ENCODE assay signal across 16 cellular contexts in genomic region chr1:149963358-149963757, GRCh38. TPM values are rescaled to one million over a fixed set of nuclear protein-coding genes. Genes with fewer than 3 reads are reported as not detected.
A peak's percentile ranks its signal among the peaks of the same experiment; 100 is the strongest.
DNase-seq lines count a peak whose midpoint lies in the region; ATAC-seq and TF ChIP-seq lines count a peak whose summit lies in the region.
"Had no signal": no experiment of that assay in that cellular context is flagged by ENCODE, and none has a peak within 500 bp of the region (broad histone marks: within the 10 kb centered on the region; RNA-seq: fewer than 3 reads in every experiment).

No MANE protein-coding gene starts in this region.

- TF ChIP-seq CTCF in stomach (IDR thresholded peaks at IDR 0.05), result no peak

- peaks cover 48 to 87% (median 81%) of the 10 kb centered on the region in 4 donors for H3K36me3 ChIP-seq in stomach

- DNase-seq in COLO829 (ENCODE audit: low spot score) (peak; percentile 63), amniotic epithelial cell (ENCODE audit: low read depth) (peak; percentile 25), globus pallidus (ENCODE audit: low spot score) (peak; percentile 23), stomach (no peak), NCI-H524 (lab: John Stamatoyannopoulos, UW) (no peak), occipital lobe (lab: John Stamatoyannopoulos, UW) (no peak)
- DNase-seq: DMS53; H9; hypothalamus; naive thymus-derived CD8-positive, alpha-beta T cell; NCI-H1105; SIG-M5; stimulated activated CD4-positive, alpha-beta T cell treated with anti-CD3 and anti-CD28 coated beads, Interleukin-4, amount 100 ng/mL, for 24 hours had no signal

- H3K4me1 ChIP-seq in stomach, result peaks cover 7 to 48% (median 11%) of the 10 kb centered on the region in 4 donors

- no peaks in the 10 kb centered on the region for H3K27me3 ChIP-seq in stomach

- TF ChIP-seq EP300 in stomach (IDR thresholded peaks at IDR 0.05), result no peak

- no peak for ATAC-seq in GM19452 (IDR thresholded peaks at IDR 0.05; ENCODE audit: unreplicated experiment)
- no peak for ATAC-seq in GM19351 (IDR thresholded peaks at IDR 0.05; ENCODE audit: unreplicated experiment)
- ATAC-seq: naive thymus-derived CD8-positive, alpha-beta T cell had no signal

- no peak overlapping the region for H3K4me3 ChIP-seq in stomach

- WGBS in stomach, 5 donors, result 47 to 58% (median 50%) methylated on average over 3 of the region's 3 CpGs

- H3K9me3 ChIP-seq in stomach, result no peaks in the 10 kb centered on the region

- peak overlapping the region in 3 of 5 donors; percentile 10 to 67 (median 60) for H3K27ac ChIP-seq in stomach

- TF ChIP-seq POLR2A in stomach (IDR thresholded peaks at IDR 0.05), result no peak

- intact Hi-C loops in stomach (cut with DNase I; ENCODE audit: low total_unique reads), result loop anchor here (10.0 kb wide), 1 partner anchor 211 kb away; no protein-coding TSS in a partner anchor

RNA-seq across cellular contexts. Expression of gene MTMR11, which starts 26.7 kb away (rescaled TPM):
- total RNA-seq in stomach (100 to 1,000 TPM in 1 of 5 donors, 10 to 100 TPM in 2, 1 to 10 TPM in 2; 3.6 to 169 (median 22.2) TPM), occipital lobe (1.7 TPM)
- 1 to 10 TPM; 3.5 to 6.9 (median 6.4) TPM for polyA plus RNA-seq in stomach
- total RNA-seq: B cell had no signal

RNA-seq across cellular contexts. Expression of gene SF3B4, which starts 35.8 kb away (rescaled TPM):
- 10 to 100 TPM in 4 of 5 donors, 1 to 10 TPM in 1; 9.4 to 36.5 (median 19.3) TPM for total RNA-seq in stomach
- 10 to 100 TPM; 23.3 to 31.7 (median 30.5) TPM for polyA plus RNA-seq in stomach
- 8.4 TPM for total RNA-seq in occipital lobe

RNA-seq across cellular contexts. Expression of gene SV2A, which starts 45.7 kb away (rescaled TPM):
- total RNA-seq in stomach (1 to 10 TPM in 3 of 5 donors, under 1 TPM in 1, not detected in 1; 0.58 to 4.6 (median 2.3) TPM), occipital lobe (71.4 TPM)
- 1 to 10 TPM in 1 of 3 donors, under 1 TPM in 2; 0.46 to 1.4 (median 1.00) TPM for polyA plus RNA-seq in stomach

RNA-seq across cellular contexts. Expression of gene OTUD7B, which starts 47.2 kb away (rescaled TPM):
- total RNA-seq in stomach (10 to 100 TPM in 4 of 5 donors, 1 to 10 TPM in 1; 9.0 to 38.8 (median 25.9) TPM), occipital lobe (7.3 TPM)
- 1 to 10 TPM; 2.2 to 6.0 (median 5.0) TPM for polyA plus RNA-seq in stomach

Comparison
In these comparisons a context has a peak if more than half of its experiments do, and no peak if none do; other contexts are left out.
1. DNase-seq: peak in COLO829 (single experiment), amniotic epithelial cell (single experiment) and globus pallidus (single experiment); none in stomach (single experiment), NCI-H524 (0 of 2) and occipital lobe (single experiment).
2. RNA of gene SV2A, which starts 45.7 kb away (total RNA-seq): 71.4 TPM in occipital lobe (single experiment); 0.58 to 4.6 TPM in stomach; every median in the first group is over 10 times any median in the second.